13 cellular contexts compared by ENCODE assay signal in the genomic region with DNA sequence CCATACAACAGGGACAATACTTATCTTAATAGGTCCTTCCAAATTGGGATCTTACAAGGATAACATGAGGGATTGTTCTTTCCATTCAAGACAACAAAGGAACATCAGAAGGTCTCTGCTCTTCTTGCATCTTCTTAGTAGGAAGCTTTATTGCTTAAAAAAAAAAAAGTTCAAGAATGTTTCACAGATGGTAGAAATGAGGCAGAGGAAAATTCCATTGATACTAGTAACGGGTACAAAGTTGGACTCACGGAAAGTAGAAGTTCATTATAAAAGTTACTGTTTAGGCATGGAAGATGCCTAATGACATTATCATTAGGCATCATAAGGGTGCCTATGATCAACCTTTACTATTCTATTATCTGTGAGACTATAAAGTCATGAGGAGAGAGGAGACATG.
DNase-seq lines count a peak whose midpoint lies in the region; ATAC-seq, FAIRE-seq and TF ChIP-seq lines count a peak whose summit lies in the region.
"Had no signal": no experiment of that assay in that cellular context is flagged by ENCODE, and none has a peak within 500 bp of the region (broad histone marks: within the 10 kb centered on the region; RNA-seq: fewer than 3 reads in every experiment).

No MANE protein-coding gene starts in this region.

- DNase-seq in EL (peak; percentile 40), adipocyte (ENCODE audit: low read depth) (no peak), suprapubic skin (ENCODE audit: low spot score in 2 of 2) (no peak), GM12892 (ENCODE audit: insufficient read length) (no peak), NCI-H2107 (lab: John Stamatoyannopoulos, UW) (no peak), RCC 7860 (ENCODE audit: low spot score) (no peak)
- DNase-seq: activated CD4-positive, alpha-beta memory T cell treated with anti-CD3 and anti-CD28 coated beads, Interleukin-2, amount 10 ng/mL, durations not matched to agents 7 days and 5 days; NCI-H187; NCI-H748 treated with DMSO at 0.1 percent for 48 hours had no signal

- H3K4me1 ChIP-seq in adipocyte (ENCODE audit: control insufficient read depth, insufficient read depth, low read length), result peaks cover 55% of the 10 kb centered on the region
- peaks cover 13 to 33% (median 19%) of the 10 kb centered on the region in 3 donors for H3K4me1 ChIP-seq in gastroesophageal sphincter
- H3K4me1 ChIP-seq in suprapubic skin, result peaks cover 40% of the 10 kb centered on the region

- FAIRE-seq in GM12892 (lab: Jason Lieb, UNC), result no peak
- FAIRE-seq in RCC 7860 (lab: Jason Lieb, UNC), result no peak

- no peak for ATAC-seq in gastroesophageal sphincter
- no peak for ATAC-seq in HG02623 (IDR thresholded peaks at IDR 0.05; ENCODE audit: unreplicated experiment)

- TF ChIP-seq EP300 in gastroesophageal sphincter (IDR thresholded peaks at IDR 0.05) (no peak), suprapubic skin (IDR thresholded peaks at IDR 0.05) (no peak)

- H3K27me3 ChIP-seq in adipocyte (replicated peaks; ENCODE audit: control insufficient read depth, insufficient read depth, low read length) (no peaks in the 10 kb centered on the region), gastroesophageal sphincter (no peaks in the 10 kb centered on the region), suprapubic skin (no peaks in the 10 kb centered on the region)
- H3K27me3 ChIP-seq: brain microvascular endothelial cell had no signal

- no peak for TF ChIP-seq POLR2A in gastroesophageal sphincter (IDR thresholded peaks at IDR 0.05)
- no peak for TF ChIP-seq POLR2A in suprapubic skin (IDR thresholded peaks at IDR 0.05)
- TF ChIP-seq POLR2A in GM12892 (IDR thresholded peaks at IDR 0.05; ENCODE audit: low read depth, low read length), result no peak

- peak overlapping the region; percentile 79 for H3K9ac ChIP-seq in adipocyte (ENCODE audit: low read length)

- H3K4me3 ChIP-seq in adipocyte (ENCODE audit: low read length), result peak overlapping the region; percentile 9
- H3K4me3 ChIP-seq in gastroesophageal sphincter, result no peak overlapping the region
- no peak overlapping the region for H3K4me3 ChIP-seq in suprapubic skin

- no peak for TF ChIP-seq CTCF in gastroesophageal sphincter (IDR thresholded peaks at IDR 0.05)
- TF ChIP-seq CTCF in suprapubic skin (IDR thresholded peaks at IDR 0.05), result no peak

- H3K27ac ChIP-seq in gastroesophageal sphincter, result peak overlapping the region; percentile 77 to 84 (median 80)
- peak overlapping the region; percentile 69 for H3K27ac ChIP-seq in suprapubic skin
- H3K27ac ChIP-seq: brain microvascular endothelial cell, HL-60 had no signal

- H3K9me3 ChIP-seq in adipocyte (ENCODE audit: control insufficient read depth, low read length) (no peaks in the 10 kb centered on the region), gastroesophageal sphincter (no peaks in the 10 kb centered on the region), suprapubic skin (no peaks in the 10 kb centered on the region)

- 50 to 73% methylated on average over 2 of the region's 2 CpGs for WGBS in gastroesophageal sphincter (ENCODE audit: low coverage in 1 of 2), 2 donors
- 64% methylated on average over 2 of the region's 2 CpGs for WGBS in suprapubic skin

- H3K36me3 ChIP-seq in adipocyte (ENCODE audit: control insufficient read depth, insufficient read depth, low read length, severe bottlenecking) (no peaks in the 10 kb centered on the region), gastroesophageal sphincter (no peaks in the 10 kb centered on the region), suprapubic skin (peaks cover 4% of the 10 kb centered on the region)
- H3K36me3 ChIP-seq: brain microvascular endothelial cell had no signal
